Comparison of ENCODE assay signal across 1 cellular context in genomic region chr3:150760431-150761200, GRCh38.
A peak's percentile ranks its signal among the peaks of the same experiment; 100 is the strongest.
TF ChIP-seq lines count a peak whose summit lies in the region.

No MANE protein-coding gene starts in this region.

TF ChIP-seq in K562, 482 proteins besides CTCF, POLR2A, EP300 and RAD21:
- TF ChIP-seq RBM25 (IDR thresholded peaks at IDR 0.05; ENCODE audit: low read depth, low read length, severe bottlenecking) (no peak), HMBOX1 (IDR thresholded peaks at IDR 0.05) (peak; percentile 62), BRD9 (IDR thresholded peaks at IDR 0.05; ENCODE audit: low read depth, partially characterized antibody) (no peak), TBP (optimal IDR thresholded peaks at IDR 0.05; ENCODE audit: low read depth, low read length) (peak; percentile 34), CREB3L1 (IDR thresholded peaks at IDR 0.05; ENCODE audit: borderline replicate concordance, low read depth) (no peak), CXXC5 (CRISPR knock-in tag; IDR thresholded peaks at IDR 0.05) (no peak), SIN3A (IDR thresholded peaks at IDR 0.05; ENCODE audit: borderline replicate concordance in 2 of 2, control insufficient read depth in 1 of 2, low read depth in 2 of 2, low read length in 2 of 2) (no peak), MTF1 (CRISPR knock-in tag; IDR thresholded peaks at IDR 0.05; ENCODE audit: borderline replicate concordance) (no peak), NFXL1 (CRISPR knock-in tag; IDR thresholded peaks at IDR 0.05) (no peak), PML (IDR thresholded peaks at IDR 0.05; ENCODE audit: low read length) (peak; percentile 17; the same call in 1 of the 2 replicates), NR4A1 (CRISPR knock-in tag; IDR thresholded peaks at IDR 0.05) (no peak), NR4A1 (tag; IDR thresholded peaks at IDR 0.05) (0 out of 2 replicates have a peak, but pooled peaks have one; percentile 33), XRCC5 (IDR thresholded peaks at IDR 0.05; ENCODE audit: low read depth, low read length) (no peak), ZNF318 (IDR thresholded peaks at IDR 0.05; ENCODE audit: borderline replicate concordance in 1 of 2, low read depth in 1 of 2) (no peak), MAZ (CRISPR knock-in tag; conservative IDR thresholded peaks at IDR 0.05 in 1 of 2, IDR thresholded peaks at IDR 0.05 in 1 of 2) (no peak), NFIC (IDR thresholded peaks at IDR 0.05) (no peak), ZKSCAN1 (IDR thresholded peaks at IDR 0.05; ENCODE audit: low read depth, low read length) (no peak)
